ENCODE assay signal across 11 cellular contexts in the genomic region with DNA sequence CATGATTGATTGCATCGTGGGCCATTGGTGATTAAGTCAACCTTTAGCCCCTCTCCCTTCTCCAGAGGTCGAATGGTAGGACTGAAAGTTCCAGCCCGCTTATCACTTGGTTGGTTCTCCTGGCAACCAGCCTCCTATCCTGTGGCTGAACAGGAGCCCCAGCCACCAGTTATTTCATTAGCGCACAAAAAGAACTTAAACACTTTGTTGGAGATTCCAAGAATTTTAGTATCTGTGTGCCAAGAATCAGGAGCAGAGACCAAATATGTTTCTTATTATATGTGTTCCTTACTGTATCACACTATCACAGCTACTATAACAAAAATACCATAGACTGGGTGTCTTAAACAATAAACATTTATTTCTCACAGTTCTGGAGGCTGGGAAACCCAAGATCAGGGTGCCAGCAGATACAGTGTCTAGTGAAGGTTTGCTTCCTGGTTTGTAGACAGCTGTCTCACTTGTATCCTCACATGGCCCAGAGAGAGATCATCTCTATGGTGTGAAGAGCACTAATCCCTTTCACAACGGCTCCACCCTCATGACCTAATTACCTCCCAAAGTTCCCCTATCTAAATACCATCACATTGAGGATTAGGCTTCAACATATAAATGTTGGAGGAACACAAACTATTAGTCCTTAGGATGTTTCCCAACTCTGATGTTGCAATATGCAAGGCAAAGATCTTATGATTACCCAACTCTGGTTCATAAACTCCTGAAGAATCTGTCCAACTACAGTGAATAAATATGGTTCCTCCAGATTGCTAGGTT. TPM values are rescaled to one million over a fixed set of nuclear protein-coding genes. Genes with fewer than 3 reads are reported as not detected.
DNase-seq lines count a peak whose midpoint lies in the region; ATAC-seq and TF ChIP-seq lines count a peak whose summit lies in the region.
"Had no signal": no experiment of that assay in that cellular context is flagged by ENCODE, and none has a peak within 500 bp of the region (broad histone marks: within the 10 kb centered on the region; RNA-seq: fewer than 3 reads in every experiment).

No MANE protein-coding gene starts in this region.

- no peak for ATAC-seq in CD4-positive, CD25-positive, alpha-beta regulatory T cell (ENCODE audit: low read depth in 2 of 2)
- ATAC-seq in HG03520 (IDR thresholded peaks at IDR 0.05; ENCODE audit: unreplicated experiment) (no peak), GM19035 (IDR thresholded peaks at IDR 0.05; ENCODE audit: unreplicated experiment) (no peak)

- H2AFZ ChIP-seq in osteoblast (ENCODE audit: low read length): no peak overlapping the region

- no peaks in the 10 kb centered on the region for H3K9me3 Mint-ChIP-seq in CD4-positive, CD25-positive, alpha-beta regulatory T cell
- H3K9me3 Mint-ChIP-seq: activated CD4-positive, alpha-beta T cell treated with anti-CD3 and anti-CD28 coated beads, Interleukin-2, amount 10 ng/mL, durations not matched to agents 24 days and 14 days had no signal

- DNase-seq in CD4-positive, CD25-positive, alpha-beta regulatory T cell: no peak
- peak; percentile 55 for DNase-seq in OCI-M1 (lab: John Stamatoyannopoulos, UW)
- DNase-seq in osteoblast (ENCODE audit: insufficient read length, low spot score, missing footprints): no peak
- no peak for DNase-seq in NCI-H1417 treated with DMSO at 0.1 percent for 48 hours (lab: John Stamatoyannopoulos, UW)
- DNase-seq in activated CD8-positive, alpha-beta memory T cell treated with anti-CD3 and anti-CD28 coated beads, Interleukin-2, amount 50 U/mL, for 4 hours: no peak
- DNase-seq: activated CD4-positive, alpha-beta T cell treated with anti-CD3 and anti-CD28 coated beads, Interleukin-2, amount 10 ng/mL, durations not matched to agents 24 days and 14 days; effector CD8-positive, alpha-beta T cell; NCI-H1694 had no signal

- peaks cover 17% of the 10 kb centered on the region for H3K79me2 ChIP-seq in osteoblast (ENCODE audit: insufficient read depth, low read length)

- peaks cover 14% of the 10 kb centered on the region for H3K4me1 ChIP-seq in CD4-positive, CD25-positive, alpha-beta regulatory T cell (ENCODE audit: control insufficient read depth, insufficient read depth, low read length, poor library complexity, severe bottlenecking)
- H3K4me1 ChIP-seq in esophagus (ENCODE audit: control insufficient read depth in 2 of 2, insufficient read depth in 2 of 2, low read length in 1 of 2) (peaks cover 0 to 5% of the 10 kb centered on the region in 2 donors), osteoblast (ENCODE audit: insufficient read depth, low read length) (peaks cover 66% of the 10 kb centered on the region)

- TF ChIP-seq CTCF in osteoblast (IDR thresholded peaks at IDR 0.05; ENCODE audit: extremely low read depth, low read depth, low read length): no peak

- no peak overlapping the region for H3K27ac ChIP-seq in CD4-positive, CD25-positive, alpha-beta regulatory T cell (ENCODE audit: insufficient read depth, low read length, poor library complexity, severe bottlenecking)
- H3K27ac ChIP-seq in esophagus (ENCODE audit: low read depth in 2 of 2, low read length in 1 of 2) (peak overlapping the region; percentile 21 to 42), osteoblast (ENCODE audit: low read depth, low read length) (peak overlapping the region; percentile 62)

- peaks cover 59% of the 10 kb centered on the region for H3K36me3 Mint-ChIP-seq in CD4-positive, CD25-positive, alpha-beta regulatory T cell

- WGBS in esophagus, 2 donors: 69 to 71% methylated on average over 5 of the region's 5 CpGs

- H4K20me1 ChIP-seq in osteoblast (ENCODE audit: insufficient read depth, low read length): no peaks in the 10 kb centered on the region

- H3K9me3 ChIP-seq in CD4-positive, CD25-positive, alpha-beta regulatory T cell (ENCODE audit: control insufficient read depth in 2 of 2, low read length in 2 of 2): no peaks in the 10 kb centered on the region
- no peaks in the 10 kb centered on the region for H3K9me3 ChIP-seq in esophagus (ENCODE audit: control insufficient read depth in 2 of 2, insufficient read depth in 1 of 2, low read depth in 1 of 2, low read length in 1 of 2)
- no peaks in the 10 kb centered on the region for H3K9me3 ChIP-seq in osteoblast (ENCODE audit: low read depth, low read length)

- peaks cover 47 to 68% (median 61%) of the 10 kb centered on the region in 4 donors for H3K4me1 Mint-ChIP-seq in CD4-positive, CD25-positive, alpha-beta regulatory T cell

- no peak overlapping the region for H3K4me3 ChIP-seq in CD4-positive, CD25-positive, alpha-beta regulatory T cell (ENCODE audit: low read depth, low read length)
- H3K4me3 ChIP-seq in esophagus (ENCODE audit: low read depth in 1 of 2, low read length in 2 of 2) (no peak overlapping the region), osteoblast (ENCODE audit: insufficient read depth, low read length) (no peak overlapping the region)

- no peaks in the 10 kb centered on the region for H3K27me3 Mint-ChIP-seq in CD4-positive, CD25-positive, alpha-beta regulatory T cell
- H3K27me3 Mint-ChIP-seq: activated CD4-positive, alpha-beta T cell treated with anti-CD3 and anti-CD28 coated beads, Interleukin-2, amount 10 ng/mL, durations not matched to agents 24 days and 14 days had no signal

- peak overlapping the region in 1 of 4 donors; percentile 19 for H3K4me3 Mint-ChIP-seq in CD4-positive, CD25-positive, alpha-beta regulatory T cell
- H3K4me3 Mint-ChIP-seq: activated CD4-positive, alpha-beta T cell treated with anti-CD3 and anti-CD28 coated beads, Interleukin-2, amount 10 ng/mL, durations not matched to agents 24 days and 14 days had no signal

- no peaks in the 10 kb centered on the region for H3K27me3 ChIP-seq in CD4-positive, CD25-positive, alpha-beta regulatory T cell (ENCODE audit: control insufficient read depth, insufficient read depth, low read length)
- H3K27me3 ChIP-seq in esophagus (ENCODE audit: control insufficient read depth in 1 of 2, insufficient read depth in 2 of 2, low read length in 2 of 2) (no peaks in the 10 kb centered on the region), osteoblast (ENCODE audit: insufficient read depth, low read length) (no peaks in the 10 kb centered on the region)

- H3K36me3 ChIP-seq in CD4-positive, CD25-positive, alpha-beta regulatory T cell (ENCODE audit: control insufficient read depth, insufficient read depth, low read length): peaks cover 58% of the 10 kb centered on the region
- H3K36me3 ChIP-seq in esophagus (ENCODE audit: control insufficient read depth in 2 of 2, insufficient read depth in 2 of 2, low read length in 1 of 2) (peaks cover 2 to 6% of the 10 kb centered on the region in 2 donors), osteoblast (ENCODE audit: insufficient read depth, low read length) (peaks cover 24% of the 10 kb centered on the region)

- no peak overlapping the region for H3K4me2 ChIP-seq in osteoblast (ENCODE audit: insufficient read depth, low read length)

- H3K27ac Mint-ChIP-seq in CD4-positive, CD25-positive, alpha-beta regulatory T cell: peak overlapping the region; percentile 17 to 38 (median 31)
- H3K27ac Mint-ChIP-seq: activated CD4-positive, alpha-beta T cell treated with anti-CD3 and anti-CD28 coated beads, Interleukin-2, amount 10 ng/mL, durations not matched to agents 24 days and 14 days had no signal

RNA-seq across cellular contexts. Expression of a gene that starts 30.5 kb away (rescaled TPM):
- 19.0 TPM for total RNA-seq in CD4-positive, CD25-positive, alpha-beta regulatory T cell
- 10 to 100 TPM in 2 of 4 donors, 1 to 10 TPM in 2; 9.1 to 16.2 (median 11.6) TPM for polyA plus RNA-seq in CD4-positive, CD25-positive, alpha-beta regulatory T cell
- 1 to 10 TPM; 1.6 to 2.0 TPM for polyA plus RNA-seq in esophagus
- 17.7 and 21.8 TPM in 2 replicates for total RNA-seq in osteoblast

RNA-seq across cellular contexts. Expression of a gene that starts 57.5 kb away (rescaled TPM):
- 114 TPM for total RNA-seq in CD4-positive, CD25-positive, alpha-beta regulatory T cell
- polyA plus RNA-seq in CD4-positive, CD25-positive, alpha-beta regulatory T cell: 10 to 100 TPM; 67.4 to 82.4 (median 74.4) TPM
- polyA plus RNA-seq in esophagus: 1 to 10 TPM; 1.9 to 2.8 TPM
- total RNA-seq in osteoblast: 55.7 and 57.5 TPM in 2 replicates
